In the genomic region with DNA sequence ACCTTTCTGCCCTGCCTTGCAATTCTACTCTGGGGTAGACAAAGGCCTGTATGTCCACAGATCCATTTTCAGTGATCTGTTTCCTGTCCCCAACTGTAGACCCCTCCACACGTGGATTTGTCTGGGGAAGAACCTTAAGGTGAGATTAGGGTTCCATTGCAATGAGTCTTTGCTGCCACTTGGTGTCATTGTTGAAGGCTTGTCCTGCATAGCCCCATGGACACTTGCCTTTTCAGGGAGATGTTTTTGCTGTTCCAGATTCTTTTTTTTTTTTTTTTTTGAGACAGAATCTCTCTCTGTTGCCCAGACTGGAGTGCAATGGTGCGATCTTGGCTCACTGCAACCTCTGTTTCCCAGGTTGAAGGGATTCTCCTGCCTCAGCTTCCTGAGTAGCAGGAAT, we compare ENCODE assay signal across 1 cellular context.
TF ChIP-seq lines count a peak whose summit lies in the region.

No MANE protein-coding gene starts in this region.

TF ChIP-seq in SK-N-SH treated with all-trans-retinoic acid at 6 μM for 48 hours, 23 proteins besides CTCF, POLR2A, EP300 and RAD21:
- TF ChIP-seq PATZ1 (CRISPR knock-in tag; IDR thresholded peaks at IDR 0.05; ENCODE audit: borderline replicate concordance): no peak
- TF ChIP-seq ZNF8 (CRISPR knock-in tag; IDR thresholded peaks at IDR 0.05): no peak
- TF ChIP-seq RARB (CRISPR knock-in tag; IDR thresholded peaks at IDR 0.05): no peak
- TF ChIP-seq CSRNP3 (CRISPR knock-in tag; IDR thresholded peaks at IDR 0.05): no peak
